1 cellular context compared by ENCODE assay signal in genomic region chr1:205291577-205291976, GRCh38.
TF ChIP-seq lines count a peak whose summit lies in the region.

No MANE protein-coding gene starts in this region.

TF ChIP-seq in HepG2, 621 proteins besides CTCF, POLR2A, EP300 and RAD21:
- TF ChIP-seq ZHX2 (IDR thresholded peaks at IDR 0.05; ENCODE audit: low read depth) (no peak), ZHX2 (CRISPR knock-in tag; IDR thresholded peaks at IDR 0.05; ENCODE audit: borderline replicate concordance) (no peak), ZNF550 (CRISPR knock-in tag; IDR thresholded peaks at IDR 0.05; ENCODE audit: borderline replicate concordance) (no peak), CEBPB (IDR thresholded peaks at IDR 0.05; ENCODE audit: borderline replicate concordance, low read depth, low read length) (no peak), MYNN (CRISPR knock-in tag; IDR thresholded peaks at IDR 0.05; ENCODE audit: low read depth) (no peak), SRSF9 (IDR thresholded peaks at IDR 0.05; ENCODE audit: borderline replicate concordance, insufficient read depth, low read depth, low read length, poor library complexity, severe bottlenecking) (no peak), ZFP41 (CRISPR knock-in tag; IDR thresholded peaks at IDR 0.05; ENCODE audit: borderline replicate concordance) (no peak), CHD4 (IDR thresholded peaks at IDR 0.05; ENCODE audit: borderline replicate concordance, low read length) (no peak), ZNF564 (CRISPR knock-in tag; IDR thresholded peaks at IDR 0.05) (no peak), ZNF660 (CRISPR knock-in tag; IDR thresholded peaks at IDR 0.05; ENCODE audit: borderline replicate concordance, low read depth) (no peak), PHF20 (CRISPR knock-in tag; IDR thresholded peaks at IDR 0.05) (no peak), ZNF597 (CRISPR knock-in tag; IDR thresholded peaks at IDR 0.05) (no peak), ZNF230 (CRISPR knock-in tag; IDR thresholded peaks at IDR 0.05) (no peak), SSRP1 (CRISPR knock-in tag; IDR thresholded peaks at IDR 0.05) (no peak), ZNF614 (CRISPR knock-in tag; IDR thresholded peaks at IDR 0.05; ENCODE audit: borderline replicate concordance) (no peak)
- TF ChIP-seq, protein P1, sequence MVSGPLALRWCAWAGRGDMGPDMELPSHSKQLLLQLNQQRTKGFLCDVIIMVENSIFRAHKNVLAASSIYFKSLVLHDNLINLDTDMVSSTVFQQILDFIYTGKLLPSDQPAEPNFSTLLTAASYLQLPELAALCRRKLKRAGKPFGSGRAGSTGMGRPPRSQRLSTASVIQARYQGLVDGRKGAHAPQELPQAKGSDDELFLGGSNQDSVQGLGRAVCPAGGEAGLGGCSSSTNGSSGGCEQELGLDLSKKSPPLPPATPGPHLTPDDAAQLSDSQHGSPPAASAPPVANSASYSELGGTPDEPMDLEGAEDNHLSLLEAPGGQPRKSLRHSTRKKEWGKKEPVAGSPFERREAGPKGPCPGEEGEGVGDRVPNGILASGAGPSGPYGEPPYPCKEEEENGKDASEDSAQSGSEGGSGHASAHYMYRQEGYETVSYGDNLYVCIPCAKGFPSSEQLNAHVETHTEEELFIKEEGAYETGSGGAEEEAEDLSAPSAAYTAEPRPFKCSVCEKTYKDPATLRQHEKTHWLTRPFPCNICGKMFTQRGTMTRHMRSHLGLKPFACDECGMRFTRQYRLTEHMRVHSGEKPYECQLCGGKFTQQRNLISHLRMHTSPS (CRISPR knock-in tag; IDR thresholded peaks at IDR 0.05; ENCODE audit: low read depth) = no peak
- TF ChIP-seq, protein P2, sequence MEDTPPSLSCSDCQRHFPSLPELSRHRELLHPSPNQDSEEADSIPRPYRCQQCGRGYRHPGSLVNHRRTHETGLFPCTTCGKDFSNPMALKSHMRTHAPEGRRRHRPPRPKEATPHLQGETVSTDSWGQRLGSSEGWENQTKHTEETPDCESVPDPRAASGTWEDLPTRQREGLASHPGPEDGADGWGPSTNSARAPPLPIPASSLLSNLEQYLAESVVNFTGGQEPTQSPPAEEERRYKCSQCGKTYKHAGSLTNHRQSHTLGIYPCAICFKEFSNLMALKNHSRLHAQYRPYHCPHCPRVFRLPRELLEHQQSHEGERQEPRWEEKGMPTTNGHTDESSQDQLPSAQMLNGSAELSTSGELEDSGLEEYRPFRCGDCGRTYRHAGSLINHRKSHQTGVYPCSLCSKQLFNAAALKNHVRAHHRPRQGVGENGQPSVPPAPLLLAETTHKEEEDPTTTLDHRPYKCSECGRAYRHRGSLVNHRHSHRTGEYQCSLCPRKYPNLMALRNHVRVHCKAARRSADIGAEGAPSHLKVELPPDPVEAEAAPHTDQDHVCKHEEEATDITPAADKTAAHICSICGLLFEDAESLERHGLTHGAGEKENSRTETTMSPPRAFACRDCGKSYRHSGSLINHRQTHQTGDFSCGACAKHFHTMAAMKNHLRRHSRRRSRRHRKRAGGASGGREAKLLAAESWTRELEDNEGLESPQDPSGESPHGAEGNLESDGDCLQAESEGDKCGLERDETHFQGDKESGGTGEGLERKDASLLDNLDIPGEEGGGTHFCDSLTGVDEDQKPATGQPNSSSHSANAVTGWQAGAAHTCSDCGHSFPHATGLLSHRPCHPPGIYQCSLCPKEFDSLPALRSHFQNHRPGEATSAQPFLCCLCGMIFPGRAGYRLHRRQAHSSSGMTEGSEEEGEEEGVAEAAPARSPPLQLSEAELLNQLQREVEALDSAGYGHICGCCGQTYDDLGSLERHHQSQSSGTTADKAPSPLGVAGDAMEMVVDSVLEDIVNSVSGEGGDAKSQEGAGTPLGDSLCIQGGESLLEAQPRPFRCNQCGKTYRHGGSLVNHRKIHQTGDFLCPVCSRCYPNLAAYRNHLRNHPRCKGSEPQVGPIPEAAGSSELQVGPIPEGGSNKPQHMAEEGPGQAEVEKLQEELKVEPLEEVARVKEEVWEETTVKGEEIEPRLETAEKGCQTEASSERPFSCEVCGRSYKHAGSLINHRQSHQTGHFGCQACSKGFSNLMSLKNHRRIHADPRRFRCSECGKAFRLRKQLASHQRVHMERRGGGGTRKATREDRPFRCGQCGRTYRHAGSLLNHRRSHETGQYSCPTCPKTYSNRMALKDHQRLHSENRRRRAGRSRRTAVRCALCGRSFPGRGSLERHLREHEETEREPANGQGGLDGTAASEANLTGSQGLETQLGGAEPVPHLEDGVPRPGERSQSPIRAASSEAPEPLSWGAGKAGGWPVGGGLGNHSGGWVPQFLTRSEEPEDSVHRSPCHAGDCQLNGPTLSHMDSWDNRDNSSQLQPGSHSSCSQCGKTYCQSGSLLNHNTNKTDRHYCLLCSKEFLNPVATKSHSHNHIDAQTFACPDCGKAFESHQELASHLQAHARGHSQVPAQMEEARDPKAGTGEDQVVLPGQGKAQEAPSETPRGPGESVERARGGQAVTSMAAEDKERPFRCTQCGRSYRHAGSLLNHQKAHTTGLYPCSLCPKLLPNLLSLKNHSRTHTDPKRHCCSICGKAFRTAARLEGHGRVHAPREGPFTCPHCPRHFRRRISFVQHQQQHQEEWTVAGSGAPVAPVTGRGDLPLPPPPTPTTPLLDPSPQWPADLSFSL (CRISPR knock-in tag; IDR thresholded peaks at IDR 0.05) = no peak
- TF ChIP-seq, protein P3, sequence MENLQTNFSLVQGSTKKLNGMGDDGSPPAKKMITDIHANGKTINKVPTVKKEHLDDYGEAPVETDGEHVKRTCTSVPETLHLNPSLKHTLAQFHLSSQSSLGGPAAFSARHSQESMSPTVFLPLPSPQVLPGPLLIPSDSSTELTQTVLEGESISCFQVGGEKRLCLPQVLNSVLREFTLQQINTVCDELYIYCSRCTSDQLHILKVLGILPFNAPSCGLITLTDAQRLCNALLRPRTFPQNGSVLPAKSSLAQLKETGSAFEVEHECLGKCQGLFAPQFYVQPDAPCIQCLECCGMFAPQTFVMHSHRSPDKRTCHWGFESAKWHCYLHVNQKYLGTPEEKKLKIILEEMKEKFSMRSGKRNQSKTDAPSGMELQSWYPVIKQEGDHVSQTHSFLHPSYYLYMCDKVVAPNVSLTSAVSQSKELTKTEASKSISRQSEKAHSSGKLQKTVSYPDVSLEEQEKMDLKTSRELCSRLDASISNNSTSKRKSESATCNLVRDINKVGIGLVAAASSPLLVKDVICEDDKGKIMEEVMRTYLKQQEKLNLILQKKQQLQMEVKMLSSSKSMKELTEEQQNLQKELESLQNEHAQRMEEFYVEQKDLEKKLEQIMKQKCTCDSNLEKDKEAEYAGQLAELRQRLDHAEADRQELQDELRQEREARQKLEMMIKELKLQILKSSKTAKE (CRISPR knock-in tag; IDR thresholded peaks at IDR 0.05; ENCODE audit: borderline replicate concordance) = no peak
- TF ChIP-seq, protein P4, sequence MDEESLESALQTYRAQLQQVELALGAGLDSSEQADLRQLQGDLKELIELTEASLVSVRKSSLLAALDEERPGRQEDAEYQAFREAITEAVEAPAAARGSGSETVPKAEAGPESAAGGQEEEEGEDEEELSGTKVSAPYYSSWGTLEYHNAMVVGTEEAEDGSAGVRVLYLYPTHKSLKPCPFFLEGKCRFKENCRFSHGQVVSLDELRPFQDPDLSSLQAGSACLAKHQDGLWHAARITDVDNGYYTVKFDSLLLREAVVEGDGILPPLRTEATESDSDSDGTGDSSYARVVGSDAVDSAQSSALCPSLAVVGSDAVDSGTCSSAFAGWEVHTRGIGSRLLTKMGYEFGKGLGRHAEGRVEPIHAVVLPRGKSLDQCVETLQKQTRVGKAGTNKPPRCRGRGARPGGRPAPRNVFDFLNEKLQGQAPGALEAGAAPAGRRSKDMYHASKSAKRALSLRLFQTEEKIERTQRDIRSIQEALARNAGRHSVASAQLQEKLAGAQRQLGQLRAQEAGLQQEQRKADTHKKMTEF (CRISPR knock-in tag; IDR thresholded peaks at IDR 0.05) = no peak
- TF ChIP-seq, protein P5, sequence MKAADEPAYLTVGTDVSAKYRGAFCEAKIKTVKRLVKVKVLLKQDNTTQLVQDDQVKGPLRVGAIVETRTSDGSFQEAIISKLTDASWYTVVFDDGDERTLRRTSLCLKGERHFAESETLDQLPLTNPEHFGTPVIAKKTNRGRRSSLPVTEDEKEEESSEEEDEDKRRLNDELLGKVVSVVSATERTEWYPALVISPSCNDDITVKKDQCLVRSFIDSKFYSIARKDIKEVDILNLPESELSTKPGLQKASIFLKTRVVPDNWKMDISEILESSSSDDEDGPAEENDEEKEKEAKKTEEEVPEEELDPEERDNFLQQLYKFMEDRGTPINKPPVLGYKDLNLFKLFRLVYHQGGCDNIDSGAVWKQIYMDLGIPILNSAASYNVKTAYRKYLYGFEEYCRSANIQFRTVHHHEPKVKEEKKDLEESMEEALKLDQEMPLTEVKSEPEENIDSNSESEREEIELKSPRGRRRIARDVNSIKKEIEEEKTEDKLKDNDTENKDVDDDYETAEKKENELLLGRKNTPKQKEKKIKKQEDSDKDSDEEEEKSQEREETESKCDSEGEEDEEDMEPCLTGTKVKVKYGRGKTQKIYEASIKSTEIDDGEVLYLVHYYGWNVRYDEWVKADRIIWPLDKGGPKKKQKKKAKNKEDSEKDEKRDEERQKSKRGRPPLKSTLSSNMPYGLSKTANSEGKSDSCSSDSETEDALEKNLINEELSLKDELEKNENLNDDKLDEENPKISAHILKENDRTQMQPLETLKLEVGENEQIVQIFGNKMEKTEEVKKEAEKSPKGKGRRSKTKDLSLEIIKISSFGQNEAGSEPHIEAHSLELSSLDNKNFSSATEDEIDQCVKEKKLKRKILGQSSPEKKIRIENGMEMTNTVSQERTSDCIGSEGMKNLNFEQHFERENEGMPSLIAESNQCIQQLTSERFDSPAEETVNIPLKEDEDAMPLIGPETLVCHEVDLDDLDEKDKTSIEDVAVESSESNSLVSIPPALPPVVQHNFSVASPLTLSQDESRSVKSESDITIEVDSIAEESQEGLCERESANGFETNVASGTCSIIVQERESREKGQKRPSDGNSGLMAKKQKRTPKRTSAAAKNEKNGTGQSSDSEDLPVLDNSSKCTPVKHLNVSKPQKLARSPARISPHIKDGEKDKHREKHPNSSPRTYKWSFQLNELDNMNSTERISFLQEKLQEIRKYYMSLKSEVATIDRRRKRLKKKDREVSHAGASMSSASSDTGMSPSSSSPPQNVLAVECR (CRISPR knock-in tag; IDR thresholded peaks at IDR 0.05; ENCODE audit: borderline replicate concordance) = no peak
